14 cellular contexts compared by ENCODE assay signal in the genomic region with DNA sequence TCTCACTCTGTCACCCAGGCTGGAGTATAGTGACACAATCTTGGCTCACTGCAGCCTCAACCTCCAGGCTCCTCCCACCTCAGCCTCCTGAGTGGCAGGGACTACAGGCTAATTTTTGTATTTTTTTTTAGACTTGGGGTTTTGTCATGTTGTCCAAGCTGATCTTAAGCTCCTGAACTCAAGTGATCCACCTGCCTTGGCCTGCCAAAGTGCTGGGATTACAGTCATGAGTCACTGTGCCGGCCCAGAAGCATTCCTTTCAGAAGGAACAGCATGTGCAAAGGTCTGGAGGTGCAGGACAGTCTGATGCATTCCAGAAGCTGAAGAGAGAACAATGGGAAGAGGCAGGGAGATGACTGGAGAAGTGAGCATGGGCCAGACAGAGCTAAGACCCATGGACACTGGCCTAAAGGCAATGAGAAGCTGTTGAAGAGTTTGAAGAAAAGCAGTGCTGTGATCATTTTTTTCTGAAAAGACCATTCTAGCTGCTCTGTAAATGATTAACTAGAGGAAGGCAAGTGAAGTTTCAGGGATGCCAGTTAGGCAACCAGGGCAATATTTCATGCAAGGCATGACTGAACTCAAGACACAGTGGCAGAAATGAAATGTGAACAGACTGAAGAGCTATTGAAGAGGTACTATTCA. TPM values are rescaled to one million over a fixed set of nuclear protein-coding genes. Genes with fewer than 3 reads are reported as not detected.
DNase-seq lines count a peak whose midpoint lies in the region; ATAC-seq and TF ChIP-seq lines count a peak whose summit lies in the region.
"Had no signal": no experiment of that assay in that cellular context is flagged by ENCODE, and none has a peak within 500 bp of the region (broad histone marks: within the 10 kb centered on the region; RNA-seq: fewer than 3 reads in every experiment).

No MANE protein-coding gene starts in this region.

- H3K27ac ChIP-seq in brain microvascular endothelial cell = peak overlapping the region; percentile 91
- H3K27ac ChIP-seq: vagina had no signal

- peaks cover 4% of the 10 kb centered on the region for H3K4me1 Mint-ChIP-seq in memory B cell
- H3K4me1 Mint-ChIP-seq in natural killer cell = peaks cover 0 to 6% of the 10 kb centered on the region in 2 donors
- H3K4me1 Mint-ChIP-seq: nephron had no signal

- ATAC-seq in HG02798 (IDR thresholded peaks at IDR 0.05; ENCODE audit: poor library complexity, unreplicated experiment) = peak; percentile 45
- ATAC-seq in memory B cell (ENCODE audit: low read depth) = no peak
- no peak for ATAC-seq in natural killer cell
- no peak for ATAC-seq in Right ventricle myocardium inferior

- DNase-seq in DMS53 (lab: John Stamatoyannopoulos, UW) (peak; percentile 81), brain microvascular endothelial cell (peak; percentile 17), memory B cell (ENCODE audit: low spot score in 2 of 2) (no peak), iPS-NIHi11 (ENCODE audit: low spot score) (no peak), natural killer cell (no peak), Right ventricle myocardium inferior (ENCODE audit: missing footprints) (no peak), iPS-NIHi7 (ENCODE audit: extremely low spot score) (no peak)
- DNase-seq: activated CD4-positive, alpha-beta T cell treated with anti-CD3 and anti-CD28 coated beads, Interleukin-2, amount 50 U/mL, for 4 hours; KBM-7; NCI-H2029 treated with DMSO at 0.1 percent for 48 hours had no signal

- in situ Hi-C loops in brain microvascular endothelial cell (cut with HindIII; ENCODE audit: low pct_ligation_motif_present, low sequenced_read_pairs) = no loop called here

- no peak overlapping the region for H3K4me3 Mint-ChIP-seq in memory B cell
- no peak overlapping the region for H3K4me3 Mint-ChIP-seq in natural killer cell
- H3K4me3 Mint-ChIP-seq: nephron had no signal

- H3K27me3 Mint-ChIP-seq in memory B cell = no peaks in the 10 kb centered on the region
- H3K27me3 Mint-ChIP-seq in natural killer cell (ENCODE audit: low read depth in 2 of 2) = no peaks in the 10 kb centered on the region

- H3K9me3 Mint-ChIP-seq in memory B cell (no peaks in the 10 kb centered on the region), natural killer cell (no peaks in the 10 kb centered on the region)

- H3K36me3 ChIP-seq in brain microvascular endothelial cell (replicated peaks) = no peaks in the 10 kb centered on the region
- H3K36me3 ChIP-seq: vagina had no signal

- H3K4me3 ChIP-seq in brain microvascular endothelial cell (ENCODE audit: low read depth, low read length) = no peak overlapping the region
- H3K4me3 ChIP-seq: vagina had no signal

- intact Hi-C loops in natural killer cell (cut with micrococcal nuclease) (no loop called here), Right ventricle myocardium inferior (cut with DNase I) (no loop called here)

- peak overlapping the region; percentile 54 for H3K27ac Mint-ChIP-seq in memory B cell
- H3K27ac Mint-ChIP-seq in natural killer cell = no peak overlapping the region
- H3K27ac Mint-ChIP-seq: activated T-helper 2 cell treated with anti-CD3 and anti-CD28 coated beads, Interferon-gamma antibody, Interleukin-2, Interleukin-4, amounts not matched to agents 10 μg/mL and 5 μg/mL and 100 μg/mL, durations not matched to agents 14 hours and 24 hours and 36 hours had no signal

- no peak for TF ChIP-seq CTCF in brain microvascular endothelial cell (IDR thresholded peaks at IDR 0.05; ENCODE audit: low read depth, low read length, missing control alignments)
- TF ChIP-seq CTCF in natural killer cell (IDR thresholded peaks at IDR 0.05) = no peak

- H3K36me3 Mint-ChIP-seq in memory B cell (peaks cover 38% of the 10 kb centered on the region), natural killer cell (no peaks in the 10 kb centered on the region)

- no peaks in the 10 kb centered on the region for H3K27me3 ChIP-seq in brain microvascular endothelial cell (replicated peaks)
- H3K27me3 ChIP-seq: vagina had no signal

RNA-seq across cellular contexts. Expression of gene MANBA, which starts 43.2 kb away (rescaled TPM):
- total RNA-seq in natural killer cell = 10 to 100 TPM; 38.1 to 43.2 (median 40.8) TPM
- total RNA-seq in Right ventricle myocardium inferior = 24.8 TPM

Comparison
In these comparisons a context has a peak if more than half of its experiments do, and no peak if none do; other contexts are left out.
1. DNase-seq: peak in DMS53 (single experiment) and brain microvascular endothelial cell (single experiment); none in memory B cell (0 of 2), iPS-NIHi11 (single experiment), natural killer cell (single experiment), Right ventricle myocardium inferior (single experiment) and iPS-NIHi7 (single experiment).